In genomic region chr5:98768160-98769005, GRCh38 we compare ENCODE assay signal across 1 cellular context.
TF ChIP-seq lines count a peak whose summit lies in the region.

No MANE protein-coding gene starts in this region.

TF ChIP-seq in HEK293, 187 proteins besides CTCF, POLR2A, EP300 and RAD21 (continued from another document):
- TF ChIP-seq ZBTB49 (tag by site-specific recombination; IDR thresholded peaks at IDR 0.05; ENCODE audit: low read depth) (no peak), KLF7 (tag by site-specific recombination; IDR thresholded peaks at IDR 0.05; ENCODE audit: borderline replicate concordance) (no peak), ZNF514 (tag by site-specific recombination; IDR thresholded peaks at IDR 0.05) (no peak), ZEB2 (tag by site-specific recombination; IDR thresholded peaks at IDR 0.05) (peak; percentile 67; the same call in 1 of the 2 replicates), YY2 (tag by site-specific recombination; IDR thresholded peaks at IDR 0.05) (no peak), ZNF184 (tag by site-specific recombination; IDR thresholded peaks at IDR 0.05) (0 out of 2 replicates have a peak, but pooled peaks have one; percentile 26), SP7 (tag by site-specific recombination; IDR thresholded peaks at IDR 0.05) (peak; percentile 40; the same call in 1 of the 2 replicates), ZNF341 (tag by site-specific recombination; IDR thresholded peaks at IDR 0.05; ENCODE audit: low read depth) (peak; percentile 89), ZNF501 (tag by site-specific recombination; IDR thresholded peaks at IDR 0.05) (0 out of 2 replicates have a peak, but pooled peaks have one; percentile 60), ZNF398 (tag by site-specific recombination; IDR thresholded peaks at IDR 0.05) (no peak), GLIS2 (tag by site-specific recombination; IDR thresholded peaks at IDR 0.05) (peak; percentile 27; the same call in 1 of the 2 replicates), ZBTB8A (tag by site-specific recombination; IDR thresholded peaks at IDR 0.05) (no peak), ZFP37 (tag by site-specific recombination; IDR thresholded peaks at IDR 0.05) (peak; percentile 61; the same call in 1 of the 2 replicates), PRDM1 (tag by site-specific recombination; IDR thresholded peaks at IDR 0.05) (peak; percentile 75), IKZF3 (tag by site-specific recombination; IDR thresholded peaks at IDR 0.05) (peak; percentile 77; the same call in 1 of the 2 replicates), WT1 (tag by site-specific recombination; IDR thresholded peaks at IDR 0.05) (no peak), ZNF660 (tag by site-specific recombination; IDR thresholded peaks at IDR 0.05) (peak; percentile 60; the same call in 1 of the 2 replicates), ZNF335 (tag by site-specific recombination; conservative IDR thresholded peaks at IDR 0.05) (peak; percentile 89), ZNF629 (tag by site-specific recombination; IDR thresholded peaks at IDR 0.05) (0 out of 2 replicates have a peak, but pooled peaks have one; percentile 14), ZNF513 (tag by site-specific recombination; IDR thresholded peaks at IDR 0.05) (peak; percentile 65), ZIC2 (tag by site-specific recombination; IDR thresholded peaks at IDR 0.05) (peak; percentile 36; the same call in 1 of the 2 replicates), ZBTB17 (tag by site-specific recombination; IDR thresholded peaks at IDR 0.05) (peak; percentile 22; the same call in 1 of the 2 replicates)
